ENCODE assay signal across 8 cellular contexts in the genomic region with DNA sequence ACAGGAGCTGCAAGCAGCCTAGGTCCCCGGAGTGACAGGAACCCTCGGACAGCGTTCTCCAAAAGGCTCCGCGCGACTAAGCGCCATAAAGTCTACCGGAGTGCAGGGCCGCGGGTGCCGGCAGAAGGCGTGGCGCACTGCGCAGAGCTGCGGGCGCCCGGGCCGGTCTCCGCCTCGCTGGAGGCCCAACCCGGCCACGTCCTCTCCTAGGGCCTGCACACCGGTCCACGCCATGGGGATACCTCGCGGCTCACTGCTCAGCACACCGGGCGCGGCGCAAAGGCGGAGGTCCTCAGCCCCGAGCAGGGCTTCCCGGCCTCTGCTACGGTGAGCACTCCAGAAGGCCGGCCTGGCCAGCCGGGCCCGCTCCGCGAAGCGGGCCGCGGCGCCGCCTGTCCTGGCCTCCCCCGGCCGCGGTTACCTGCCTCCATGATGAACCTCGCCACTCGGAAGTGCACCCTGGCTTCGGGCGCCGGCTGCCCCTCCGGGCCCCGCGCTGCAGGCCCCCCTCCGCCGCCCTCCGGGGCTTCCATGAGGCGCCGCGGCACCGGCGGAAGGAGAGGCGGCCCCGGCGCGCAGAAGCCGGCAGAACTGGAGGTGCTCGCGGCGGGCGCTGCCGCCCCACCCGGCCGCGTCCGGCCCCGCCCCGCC. TPM values are rescaled to one million over a fixed set of nuclear protein-coding genes. Genes with fewer than 3 reads are reported as not detected.
DNase-seq lines count a peak whose midpoint lies in the region; ATAC-seq, FAIRE-seq and TF ChIP-seq lines count a peak whose summit lies in the region.

A gene (minus strand): TSS at position 599 of the 651 bp plus-strand sequence. CDS start 66 bp downstream, at position 533.

- CTCF ChIA-PET in activated CD8-positive, alpha-beta memory T cell treated with anti-CD3 and anti-CD28 coated beads for 36 hours (lab: Charles Lee): no interaction called here

- H3K9me3 Mint-ChIP-seq in neural crest cell: no peaks in the 10 kb centered on the region

- POLR2A ChIA-PET in activated CD8-positive, alpha-beta memory T cell treated with anti-CD3 and anti-CD28 coated beads for 36 hours (lab: Charles Lee): interaction anchor here (0.7 kb wide), 1 partner anchor 126 kb away, joined by 5 read pairs; no protein-coding TSS in a partner anchor

- DNase-seq in H54 (ENCODE audit: insufficient read length, low spot score) (no peak), LoVo (ENCODE audit: low spot score) (peak; percentile 1), fibroblast of the aortic adventitia (ENCODE audit: low read depth) (peak; percentile 16), neural crest cell (ENCODE audit: low read depth, low spot score) (no peak), HTR-8/SVneo (ENCODE audit: insufficient read length, low spot score) (no peak), RCC 7860 (ENCODE audit: low spot score) (no peak)

- peak within 1 kb of the TSS; percentile 88 for H3K4me3 Mint-ChIP-seq in neural crest cell

- H3K27me3 Mint-ChIP-seq in neural crest cell (ENCODE audit: low read depth): no peaks in the 10 kb centered on the region

- TF ChIP-seq CTCF in fibroblast of the aortic adventitia (IDR thresholded peaks at IDR 0.05; ENCODE audit: insufficient read depth, low read length): no peak
- TF ChIP-seq CTCF in neural crest cell (conservative IDR thresholded peaks at IDR 0.05): no peak

- H3K36me3 Mint-ChIP-seq in neural crest cell (ENCODE audit: low read depth): peaks cover 9% of the 10 kb centered on the region

- peak within 1 kb of the TSS; percentile 50 for H3K27ac Mint-ChIP-seq in neural crest cell (ENCODE audit: unreplicated experiment)

- TF ChIP-seq POLR2A in H54 (IDR thresholded peaks at IDR 0.05; ENCODE audit: low read depth, low read length): peak; percentile 67

- peaks cover 24% of the 10 kb centered on the region for H3K4me1 Mint-ChIP-seq in neural crest cell

- FAIRE-seq in H54 (lab: Jason Lieb, UNC): no peak
- no peak for FAIRE-seq in HTR-8/SVneo (lab: Jason Lieb, UNC)
- no peak for FAIRE-seq in RCC 7860 (lab: Jason Lieb, UNC)

- peak within 1 kb of the TSS; percentile 72 for H3K4me3 ChIP-seq in fibroblast of the aortic adventitia (ENCODE audit: low read depth, low read length)

- ATAC-seq in GM18498 (IDR thresholded peaks at IDR 0.05; ENCODE audit: unreplicated experiment): peak; percentile 61

RNA-seq across cellular contexts. Expression of the gene that starts here (rescaled TPM):
- total RNA-seq in activated CD8-positive, alpha-beta memory T cell treated with anti-CD3 and anti-CD28 coated beads for 36 hours: 10 to 100 TPM; 28.0 to 31.7 TPM
- total RNA-seq in fibroblast of the aortic adventitia (ENCODE audit: low replicate concordance): 2.5 and 14.5 TPM in 2 replicates
- total RNA-seq in neural crest cell: 24.4 and 25.3 TPM in 2 replicates

Comparison
In these comparisons a context has a peak if more than half of its experiments do, and no peak if none do; other contexts are left out.
1. DNase-seq: peak in LoVo (single experiment) and fibroblast of the aortic adventitia (single experiment); none in H54 (single experiment), neural crest cell (single experiment), HTR-8/SVneo (single experiment) and RCC 7860 (single experiment).